In the genomic region with DNA sequence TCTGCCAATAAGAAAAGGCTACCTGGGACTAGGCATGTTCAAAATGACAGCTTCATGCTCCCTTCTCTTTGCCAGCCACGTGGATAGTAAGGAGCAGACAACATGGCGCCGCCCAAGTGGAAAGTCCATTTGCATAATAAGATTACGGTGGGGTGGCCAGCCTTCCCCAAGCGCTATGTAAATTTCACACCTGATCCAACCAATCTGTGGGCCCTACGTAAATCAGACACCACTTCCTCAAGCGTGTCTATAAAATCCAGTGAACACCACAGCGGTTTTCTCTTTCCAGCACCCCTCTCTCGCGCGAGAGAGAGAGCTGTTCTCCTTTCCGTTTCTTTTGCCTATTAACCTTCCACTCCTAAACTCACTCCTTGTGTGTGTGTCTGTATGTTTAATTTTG, we compare ENCODE assay signal across 1 cellular context.
A peak's percentile ranks its signal among the peaks of the same experiment; 100 is the strongest.
TF ChIP-seq lines count a peak whose summit lies in the region.

No MANE protein-coding gene starts in this region.

TF ChIP-seq in K562, 482 proteins besides CTCF, POLR2A, EP300 and RAD21 (continued from another document):
- TF ChIP-seq MYC (IDR thresholded peaks at IDR 0.05; ENCODE audit: low read depth, low read length), result peak; percentile 89
- TF ChIP-seq MYC (CRISPR knock-in tag; IDR thresholded peaks at IDR 0.05; ENCODE audit: borderline replicate concordance, low read depth), result no peak
- peak; percentile 41; the same call in 1 of the 2 replicates for TF ChIP-seq ELF1 (tag; IDR thresholded peaks at IDR 0.05)
- TF ChIP-seq FOXK2 (conservative IDR thresholded peaks at IDR 0.05 in 1 of 2, IDR thresholded peaks at IDR 0.05 in 1 of 2; ENCODE audit: low read depth in 2 of 2), result 0 out of 4 replicates have a peak, but pooled peaks of 1 of the 2 experiments have one; percentile 12
- peak; percentile 90 for TF ChIP-seq L3MBTL2 (IDR thresholded peaks at IDR 0.05)
- no peak for TF ChIP-seq FOXJ2 (tag; IDR thresholded peaks at IDR 0.05)
- peak; percentile 56 for TF ChIP-seq TBP (optimal IDR thresholded peaks at IDR 0.05; ENCODE audit: low read depth, low read length)
- TF ChIP-seq YY1 (IDR thresholded peaks at IDR 0.05; ENCODE audit: borderline replicate concordance in 1 of 3, control insufficient read depth in 1 of 3, extremely low read depth in 1 of 3, insufficient read depth in 3 of 3, insufficient read length in 1 of 3, insufficient replicate concordance in 2 of 3, low read depth in 1 of 3, low read length in 2 of 3), result peak; percentile 18 to 79 (median 31)
- TF ChIP-seq, protein P1, sequence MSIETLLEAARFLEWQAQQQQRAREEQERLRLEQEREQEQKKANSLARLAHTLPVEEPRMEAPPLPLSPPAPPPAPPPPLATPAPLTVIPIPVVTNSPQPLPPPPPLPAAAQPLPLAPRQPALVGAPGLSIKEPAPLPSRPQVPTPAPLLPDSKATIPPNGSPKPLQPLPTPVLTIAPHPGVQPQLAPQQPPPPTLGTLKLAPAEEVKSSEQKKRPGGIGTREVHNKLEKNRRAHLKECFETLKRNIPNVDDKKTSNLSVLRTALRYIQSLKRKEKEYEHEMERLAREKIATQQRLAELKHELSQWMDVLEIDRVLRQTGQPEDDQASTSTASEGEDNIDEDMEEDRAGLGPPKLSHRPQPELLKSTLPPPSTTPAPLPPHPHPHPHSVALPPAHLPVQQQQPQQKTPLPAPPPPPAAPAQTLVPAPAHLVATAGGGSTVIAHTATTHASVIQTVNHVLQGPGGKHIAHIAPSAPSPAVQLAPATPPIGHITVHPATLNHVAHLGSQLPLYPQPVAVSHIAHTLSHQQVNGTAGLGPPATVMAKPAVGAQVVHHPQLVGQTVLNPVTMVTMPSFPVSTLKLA (conservative IDR thresholded peaks at IDR 0.05), result peak; percentile 64 to 73
- TF ChIP-seq TARDBP (IDR thresholded peaks at IDR 0.05), result no peak
- peak; percentile 77; the same call in 1 of the 2 replicates for TF ChIP-seq SPI1 (IDR thresholded peaks at IDR 0.05; ENCODE audit: borderline replicate concordance, low read depth, low read length)
- no peak for TF ChIP-seq ZNF79 (CRISPR knock-in tag; IDR thresholded peaks at IDR 0.05; ENCODE audit: low read depth)
- TF ChIP-seq, protein P2, sequence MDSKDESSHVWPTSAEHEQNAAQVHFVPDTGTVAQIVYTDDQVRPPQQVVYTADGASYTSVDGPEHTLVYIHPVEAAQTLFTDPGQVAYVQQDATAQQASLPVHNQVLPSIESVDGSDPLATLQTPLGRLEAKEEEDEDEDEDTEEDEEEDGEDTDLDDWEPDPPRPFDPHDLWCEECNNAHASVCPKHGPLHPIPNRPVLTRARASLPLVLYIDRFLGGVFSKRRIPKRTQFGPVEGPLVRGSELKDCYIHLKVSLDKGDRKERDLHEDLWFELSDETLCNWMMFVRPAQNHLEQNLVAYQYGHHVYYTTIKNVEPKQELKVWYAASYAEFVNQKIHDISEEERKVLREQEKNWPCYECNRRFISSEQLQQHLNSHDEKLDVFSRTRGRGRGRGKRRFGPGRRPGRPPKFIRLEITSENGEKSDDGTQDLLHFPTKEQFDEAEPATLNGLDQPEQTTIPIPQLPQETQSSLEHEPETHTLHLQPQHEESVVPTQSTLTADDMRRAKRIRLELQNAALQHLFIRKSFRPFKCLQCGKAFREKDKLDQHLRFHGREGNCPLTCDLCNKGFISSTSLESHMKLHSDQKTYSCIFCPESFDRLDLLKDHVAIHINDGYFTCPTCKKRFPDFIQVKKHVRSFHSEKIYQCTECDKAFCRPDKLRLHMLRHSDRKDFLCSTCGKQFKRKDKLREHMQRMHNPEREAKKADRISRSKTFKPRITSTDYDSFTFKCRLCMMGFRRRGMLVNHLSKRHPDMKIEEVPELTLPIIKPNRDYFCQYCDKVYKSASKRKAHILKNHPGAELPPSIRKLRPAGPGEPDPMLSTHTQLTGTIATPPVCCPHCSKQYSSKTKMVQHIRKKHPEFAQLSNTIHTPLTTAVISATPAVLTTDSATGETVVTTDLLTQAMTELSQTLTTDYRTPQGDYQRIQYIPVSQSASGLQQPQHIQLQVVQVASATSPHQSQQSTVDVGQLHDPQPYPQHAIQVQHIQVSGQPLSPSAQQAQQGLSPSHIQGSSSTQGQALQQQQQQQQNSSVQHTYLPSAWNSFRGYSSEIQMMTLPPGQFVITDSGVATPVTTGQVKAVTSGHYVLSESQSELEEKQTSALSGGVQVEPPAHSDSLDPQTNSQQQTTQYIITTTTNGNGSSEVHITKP (IDR thresholded peaks at IDR 0.05; ENCODE audit: partially characterized antibody), result peak; percentile 27
- no peak for TF ChIP-seq ATF1 (CRISPR knock-in tag; IDR thresholded peaks at IDR 0.05)
- peak; percentile 79 for TF ChIP-seq ATF1 (tag; IDR thresholded peaks at IDR 0.05)
- TF ChIP-seq POLR2H (tag; IDR thresholded peaks at IDR 0.05; ENCODE audit: low read depth), result peak; percentile 57
- TF ChIP-seq, protein P3, sequence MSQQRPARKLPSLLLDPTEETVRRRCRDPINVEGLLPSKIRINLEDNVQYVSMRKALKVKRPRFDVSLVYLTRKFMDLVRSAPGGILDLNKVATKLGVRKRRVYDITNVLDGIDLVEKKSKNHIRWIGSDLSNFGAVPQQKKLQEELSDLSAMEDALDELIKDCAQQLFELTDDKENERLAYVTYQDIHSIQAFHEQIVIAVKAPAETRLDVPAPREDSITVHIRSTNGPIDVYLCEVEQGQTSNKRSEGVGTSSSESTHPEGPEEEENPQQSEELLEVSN (IDR thresholded peaks at IDR 0.05; ENCODE audit: borderline replicate concordance in 1 of 2, extremely low read depth in 1 of 2, insufficient read depth in 1 of 2, insufficient read length in 1 of 2, low read depth in 1 of 2, low read length in 1 of 2, poor library complexity in 1 of 2, severe bottlenecking in 1 of 2), result peak in 1 of 2 experiments; percentile 47
- TF ChIP-seq HMGN3 (IDR thresholded peaks at IDR 0.05; ENCODE audit: borderline replicate concordance, extremely low read depth, insufficient read length, low read depth, low read length), result no peak
- TF ChIP-seq, protein P4, sequence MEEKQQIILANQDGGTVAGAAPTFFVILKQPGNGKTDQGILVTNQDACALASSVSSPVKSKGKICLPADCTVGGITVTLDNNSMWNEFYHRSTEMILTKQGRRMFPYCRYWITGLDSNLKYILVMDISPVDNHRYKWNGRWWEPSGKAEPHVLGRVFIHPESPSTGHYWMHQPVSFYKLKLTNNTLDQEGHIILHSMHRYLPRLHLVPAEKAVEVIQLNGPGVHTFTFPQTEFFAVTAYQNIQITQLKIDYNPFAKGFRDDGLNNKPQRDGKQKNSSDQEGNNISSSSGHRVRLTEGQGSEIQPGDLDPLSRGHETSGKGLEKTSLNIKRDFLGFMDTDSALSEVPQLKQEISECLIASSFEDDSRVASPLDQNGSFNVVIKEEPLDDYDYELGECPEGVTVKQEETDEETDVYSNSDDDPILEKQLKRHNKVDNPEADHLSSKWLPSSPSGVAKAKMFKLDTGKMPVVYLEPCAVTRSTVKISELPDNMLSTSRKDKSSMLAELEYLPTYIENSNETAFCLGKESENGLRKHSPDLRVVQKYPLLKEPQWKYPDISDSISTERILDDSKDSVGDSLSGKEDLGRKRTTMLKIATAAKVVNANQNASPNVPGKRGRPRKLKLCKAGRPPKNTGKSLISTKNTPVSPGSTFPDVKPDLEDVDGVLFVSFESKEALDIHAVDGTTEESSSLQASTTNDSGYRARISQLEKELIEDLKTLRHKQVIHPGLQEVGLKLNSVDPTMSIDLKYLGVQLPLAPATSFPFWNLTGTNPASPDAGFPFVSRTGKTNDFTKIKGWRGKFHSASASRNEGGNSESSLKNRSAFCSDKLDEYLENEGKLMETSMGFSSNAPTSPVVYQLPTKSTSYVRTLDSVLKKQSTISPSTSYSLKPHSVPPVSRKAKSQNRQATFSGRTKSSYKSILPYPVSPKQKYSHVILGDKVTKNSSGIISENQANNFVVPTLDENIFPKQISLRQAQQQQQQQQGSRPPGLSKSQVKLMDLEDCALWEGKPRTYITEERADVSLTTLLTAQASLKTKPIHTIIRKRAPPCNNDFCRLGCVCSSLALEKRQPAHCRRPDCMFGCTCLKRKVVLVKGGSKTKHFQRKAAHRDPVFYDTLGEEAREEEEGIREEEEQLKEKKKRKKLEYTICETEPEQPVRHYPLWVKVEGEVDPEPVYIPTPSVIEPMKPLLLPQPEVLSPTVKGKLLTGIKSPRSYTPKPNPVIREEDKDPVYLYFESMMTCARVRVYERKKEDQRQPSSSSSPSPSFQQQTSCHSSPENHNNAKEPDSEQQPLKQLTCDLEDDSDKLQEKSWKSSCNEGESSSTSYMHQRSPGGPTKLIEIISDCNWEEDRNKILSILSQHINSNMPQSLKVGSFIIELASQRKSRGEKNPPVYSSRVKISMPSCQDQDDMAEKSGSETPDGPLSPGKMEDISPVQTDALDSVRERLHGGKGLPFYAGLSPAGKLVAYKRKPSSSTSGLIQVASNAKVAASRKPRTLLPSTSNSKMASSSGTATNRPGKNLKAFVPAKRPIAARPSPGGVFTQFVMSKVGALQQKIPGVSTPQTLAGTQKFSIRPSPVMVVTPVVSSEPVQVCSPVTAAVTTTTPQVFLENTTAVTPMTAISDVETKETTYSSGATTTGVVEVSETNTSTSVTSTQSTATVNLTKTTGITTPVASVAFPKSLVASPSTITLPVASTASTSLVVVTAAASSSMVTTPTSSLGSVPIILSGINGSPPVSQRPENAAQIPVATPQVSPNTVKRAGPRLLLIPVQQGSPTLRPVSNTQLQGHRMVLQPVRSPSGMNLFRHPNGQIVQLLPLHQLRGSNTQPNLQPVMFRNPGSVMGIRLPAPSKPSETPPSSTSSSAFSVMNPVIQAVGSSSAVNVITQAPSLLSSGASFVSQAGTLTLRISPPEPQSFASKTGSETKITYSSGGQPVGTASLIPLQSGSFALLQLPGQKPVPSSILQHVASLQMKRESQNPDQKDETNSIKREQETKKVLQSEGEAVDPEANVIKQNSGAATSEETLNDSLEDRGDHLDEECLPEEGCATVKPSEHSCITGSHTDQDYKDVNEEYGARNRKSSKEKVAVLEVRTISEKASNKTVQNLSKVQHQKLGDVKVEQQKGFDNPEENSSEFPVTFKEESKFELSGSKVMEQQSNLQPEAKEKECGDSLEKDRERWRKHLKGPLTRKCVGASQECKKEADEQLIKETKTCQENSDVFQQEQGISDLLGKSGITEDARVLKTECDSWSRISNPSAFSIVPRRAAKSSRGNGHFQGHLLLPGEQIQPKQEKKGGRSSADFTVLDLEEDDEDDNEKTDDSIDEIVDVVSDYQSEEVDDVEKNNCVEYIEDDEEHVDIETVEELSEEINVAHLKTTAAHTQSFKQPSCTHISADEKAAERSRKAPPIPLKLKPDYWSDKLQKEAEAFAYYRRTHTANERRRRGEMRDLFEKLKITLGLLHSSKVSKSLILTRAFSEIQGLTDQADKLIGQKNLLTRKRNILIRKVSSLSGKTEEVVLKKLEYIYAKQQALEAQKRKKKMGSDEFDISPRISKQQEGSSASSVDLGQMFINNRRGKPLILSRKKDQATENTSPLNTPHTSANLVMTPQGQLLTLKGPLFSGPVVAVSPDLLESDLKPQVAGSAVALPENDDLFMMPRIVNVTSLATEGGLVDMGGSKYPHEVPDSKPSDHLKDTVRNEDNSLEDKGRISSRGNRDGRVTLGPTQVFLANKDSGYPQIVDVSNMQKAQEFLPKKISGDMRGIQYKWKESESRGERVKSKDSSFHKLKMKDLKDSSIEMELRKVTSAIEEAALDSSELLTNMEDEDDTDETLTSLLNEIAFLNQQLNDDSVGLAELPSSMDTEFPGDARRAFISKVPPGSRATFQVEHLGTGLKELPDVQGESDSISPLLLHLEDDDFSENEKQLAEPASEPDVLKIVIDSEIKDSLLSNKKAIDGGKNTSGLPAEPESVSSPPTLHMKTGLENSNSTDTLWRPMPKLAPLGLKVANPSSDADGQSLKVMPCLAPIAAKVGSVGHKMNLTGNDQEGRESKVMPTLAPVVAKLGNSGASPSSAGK (IDR thresholded peaks at IDR 0.05), result peak; percentile 81
- TF ChIP-seq, protein P5, sequence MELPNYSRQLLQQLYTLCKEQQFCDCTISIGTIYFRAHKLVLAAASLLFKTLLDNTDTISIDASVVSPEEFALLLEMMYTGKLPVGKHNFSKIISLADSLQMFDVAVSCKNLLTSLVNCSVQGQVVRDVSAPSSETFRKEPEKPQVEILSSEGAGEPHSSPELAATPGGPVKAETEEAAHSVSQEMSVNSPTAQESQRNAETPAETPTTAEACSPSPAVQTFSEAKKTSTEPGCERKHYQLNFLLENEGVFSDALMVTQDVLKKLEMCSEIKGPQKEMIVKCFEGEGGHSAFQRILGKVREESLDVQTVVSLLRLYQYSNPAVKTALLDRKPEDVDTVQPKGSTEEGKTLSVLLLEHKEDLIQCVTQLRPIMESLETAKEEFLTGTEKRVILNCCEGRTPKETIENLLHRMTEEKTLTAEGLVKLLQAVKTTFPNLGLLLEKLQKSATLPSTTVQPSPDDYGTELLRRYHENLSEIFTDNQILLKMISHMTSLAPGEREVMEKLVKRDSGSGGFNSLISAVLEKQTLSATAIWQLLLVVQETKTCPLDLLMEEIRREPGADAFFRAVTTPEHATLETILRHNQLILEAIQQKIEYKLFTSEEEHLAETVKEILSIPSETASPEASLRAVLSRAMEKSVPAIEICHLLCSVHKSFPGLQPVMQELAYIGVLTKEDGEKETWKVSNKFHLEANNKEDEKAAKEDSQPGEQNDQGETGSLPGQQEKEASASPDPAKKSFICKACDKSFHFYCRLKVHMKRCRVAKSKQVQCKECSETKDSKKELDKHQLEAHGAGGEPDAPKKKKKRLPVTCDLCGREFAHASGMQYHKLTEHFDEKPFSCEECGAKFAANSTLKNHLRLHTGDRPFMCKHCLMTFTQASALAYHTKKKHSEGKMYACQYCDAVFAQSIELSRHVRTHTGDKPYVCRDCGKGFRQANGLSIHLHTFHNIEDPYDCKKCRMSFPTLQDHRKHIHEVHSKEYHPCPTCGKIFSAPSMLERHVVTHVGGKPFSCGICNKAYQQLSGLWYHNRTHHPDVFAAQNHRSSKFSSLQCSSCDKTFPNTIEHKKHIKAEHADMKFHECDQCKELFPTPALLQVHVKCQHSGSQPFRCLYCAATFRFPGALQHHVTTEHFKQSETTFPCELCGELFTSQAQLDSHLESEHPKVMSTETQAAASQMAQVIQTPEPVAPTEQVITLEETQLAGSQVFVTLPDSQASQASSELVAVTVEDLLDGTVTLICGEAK (IDR thresholded peaks at IDR 0.05), result no peak
- TF ChIP-seq, protein P5 (CRISPR knock-in tag; IDR thresholded peaks at IDR 0.05), result no peak
